Comparison of ENCODE assay signal across 8 cellular contexts in genomic region chr15:82810061-82810862, GRCh38. TPM values are rescaled to one million over a fixed set of nuclear protein-coding genes. Genes with fewer than 3 reads are reported as not detected.
A peak's percentile ranks its signal among the peaks of the same experiment; 100 is the strongest.
DNase-seq lines count a peak whose midpoint lies in the region; ATAC-seq and TF ChIP-seq lines count a peak whose summit lies in the region.

No MANE protein-coding gene starts in this region.

- peak overlapping the region; percentile 72 to 89 for H3K4me3 ChIP-seq in foreskin fibroblast (ENCODE audit: low read depth in 1 of 2, low read length in 2 of 2)

- H3K27me3 Mint-ChIP-seq in activated T-helper 17 cell treated with anti-CD3 and anti-CD28 coated beads, Interleukin-2, amount 50 U/mL, for 72 hours, result no peaks in the 10 kb centered on the region
- H3K27me3 Mint-ChIP-seq in osteocyte (ENCODE audit: unreplicated experiment), result no peaks in the 10 kb centered on the region

- peak; percentile 8 for ATAC-seq in HG02759 (IDR thresholded peaks at IDR 0.05; ENCODE audit: unreplicated experiment)
- ATAC-seq in activated T-helper 17 cell treated with anti-CD3 and anti-CD28 coated beads, Interleukin-2, amount 50 U/mL, for 72 hours (replicated peaks), result peak; percentile 28

- DNase-seq in NK-92 treated with Interleukin-12 subunit alpha and Interleukin-12 subunit beta, amount 100 ng/mL, for 24 hours (lab: John Stamatoyannopoulos, UW), result peak; percentile 44
- DNase-seq in NK-92 (lab: John Stamatoyannopoulos, UW; ENCODE audit: unreplicated experiment) (no peak), NOMO-1 treated with DMSO at 0.1 percent for 48 hours (lab: John Stamatoyannopoulos, UW; ENCODE audit: unreplicated experiment) (peak; percentile 74), foreskin fibroblast (peak; percentile 34 to 66), osteocyte (ENCODE audit: extremely low spot score, unreplicated experiment) (no peak), cerebellar nuclear complex (lab: John Stamatoyannopoulos, UW) (no peak)

- TF ChIP-seq CTCF in foreskin fibroblast (IDR thresholded peaks at IDR 0.05; ENCODE audit: low read depth, low read length), result no peak
- no peak for TF ChIP-seq CTCF in osteocyte (IDR thresholded peaks at IDR 0.05)

- peak overlapping the region; percentile 91 for H3K27ac Mint-ChIP-seq in activated T-helper 17 cell treated with anti-CD3 and anti-CD28 coated beads, Interleukin-2, amount 50 U/mL, for 72 hours
- H3K27ac Mint-ChIP-seq in osteocyte (ENCODE audit: unreplicated experiment), result peak overlapping the region; percentile 88

- peaks cover 45% of the 10 kb centered on the region for H3K36me3 Mint-ChIP-seq in activated T-helper 17 cell treated with anti-CD3 and anti-CD28 coated beads, Interleukin-2, amount 50 U/mL, for 72 hours (ENCODE audit: low read depth)
- H3K36me3 Mint-ChIP-seq in osteocyte (ENCODE audit: unreplicated experiment), result peaks cover 16% of the 10 kb centered on the region

- H3K4me3 Mint-ChIP-seq in activated T-helper 17 cell treated with anti-CD3 and anti-CD28 coated beads, Interleukin-2, amount 50 U/mL, for 72 hours, result peak overlapping the region; percentile 88
- H3K4me3 Mint-ChIP-seq in osteocyte (ENCODE audit: unreplicated experiment), result peak overlapping the region; percentile 87

- no peaks in the 10 kb centered on the region for H3K9me3 Mint-ChIP-seq in activated T-helper 17 cell treated with anti-CD3 and anti-CD28 coated beads, Interleukin-2, amount 50 U/mL, for 72 hours
- H3K9me3 Mint-ChIP-seq in osteocyte (ENCODE audit: unreplicated experiment), result no peaks in the 10 kb centered on the region

- H3K4me1 Mint-ChIP-seq in activated T-helper 17 cell treated with anti-CD3 and anti-CD28 coated beads, Interleukin-2, amount 50 U/mL, for 72 hours, result peaks cover 23% of the 10 kb centered on the region
- H3K4me1 Mint-ChIP-seq in osteocyte (ENCODE audit: unreplicated experiment), result peaks cover 33% of the 10 kb centered on the region

RNA-seq across cellular contexts. Expression of gene WHAMM, which starts 0.8 kb away (rescaled TPM):
- 1 to 10 TPM; 3.9 to 4.3 TPM for total RNA-seq in activated T-helper 17 cell treated with anti-CD3 and anti-CD28 coated beads, Interleukin-2, amount 50 U/mL, for 72 hours
- 8.9 and 9.6 TPM in 2 replicates for total RNA-seq in osteocyte

RNA-seq across cellular contexts. Expression of gene FSD2, which starts 4.4 kb away (rescaled TPM):
- total RNA-seq in activated T-helper 17 cell treated with anti-CD3 and anti-CD28 coated beads, Interleukin-2, amount 50 U/mL, for 72 hours, result not detected
- total RNA-seq in osteocyte, result not detected in 2 replicates

Comparison
In these comparisons a context has a peak if more than half of its experiments do, and no peak if none do; other contexts are left out.
1. DNase-seq: peak in NK-92 treated with Interleukin-12 subunit alpha and Interleukin-12 subunit beta, amount 100 ng/mL, for 24 hours (single experiment), NOMO-1 treated with DMSO at 0.1 percent for 48 hours (single experiment) and foreskin fibroblast (2 of 2); none in NK-92 (single experiment), osteocyte (single experiment) and cerebellar nuclear complex (0 of 2).